Comparison of ENCODE assay signal across 18 cellular contexts in the genomic region with DNA sequence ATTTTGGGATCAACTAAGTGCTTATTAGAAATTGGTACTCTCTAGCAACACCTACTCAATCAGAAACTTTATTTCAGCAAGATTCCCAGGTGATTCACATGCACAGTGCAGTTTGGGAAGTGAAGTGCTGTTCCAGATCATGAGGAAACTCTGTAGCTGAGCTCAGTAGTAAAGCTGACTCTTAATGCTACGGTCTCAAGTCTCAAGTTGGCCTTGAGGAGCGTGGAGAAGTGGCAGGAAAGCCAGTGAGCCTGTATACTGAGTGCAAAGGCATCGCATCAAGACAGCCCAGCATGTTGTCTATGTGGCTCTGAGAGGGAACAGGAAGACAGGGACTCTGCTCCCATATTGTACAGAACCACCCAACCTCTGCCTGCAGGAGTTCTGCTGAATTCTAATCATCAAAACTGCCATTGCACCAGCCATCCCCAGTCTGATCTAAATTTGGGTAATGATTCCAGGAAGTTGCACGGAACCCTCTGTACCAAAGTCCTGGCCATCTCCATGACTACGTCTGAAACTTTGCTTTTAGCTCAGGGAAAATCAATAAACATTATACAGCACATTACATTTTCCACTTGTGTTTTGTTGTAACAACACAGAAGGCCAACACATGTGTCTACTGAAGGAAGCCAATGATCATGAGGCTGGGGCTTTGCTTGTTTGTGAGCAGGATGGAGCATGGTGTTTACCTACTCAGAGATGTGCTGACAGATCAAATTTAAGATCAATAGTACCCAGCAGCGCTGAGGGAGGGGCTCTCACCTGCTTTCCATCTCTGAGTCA.
A peak's percentile ranks its signal among the peaks of the same experiment; 100 is the strongest.
DNase-seq lines count a peak whose midpoint lies in the region; ATAC-seq and TF ChIP-seq lines count a peak whose summit lies in the region.
"Had no signal": no experiment of that assay in that cellular context is flagged by ENCODE, and none has a peak within 500 bp of the region (broad histone marks: within the 10 kb centered on the region; RNA-seq: fewer than 3 reads in every experiment).

No MANE protein-coding gene starts in this region.

- no peaks in the 10 kb centered on the region for H3K79me2 ChIP-seq in OCI-LY3 (ENCODE audit: low read length)

- ATAC-seq in mucosa of descending colon (peak; percentile 42), HG03045 (IDR thresholded peaks at IDR 0.05; ENCODE audit: unreplicated experiment) (no peak)

- intact Hi-C loops in mucosa of descending colon (cut with DNase I, micrococcal nuclease): no loop called here

- no peak overlapping the region for H3K27ac ChIP-seq in OCI-LY3 (ENCODE audit: low read length)
- H3K27ac ChIP-seq: 22Rv1, C4-2B had no signal

- TF ChIP-seq POLR2A in erythroblast (IDR thresholded peaks at IDR 0.05; ENCODE audit: low read length): no peak

- H3K36me3 ChIP-seq in OCI-LY3 (replicated peaks; ENCODE audit: low read depth, low read length) (no peaks in the 10 kb centered on the region), mucosa of descending colon (ENCODE audit: low read depth) (no peaks in the 10 kb centered on the region)

- TF ChIP-seq CTCF in OCI-LY3 (IDR thresholded peaks at IDR 0.05; ENCODE audit: low read depth, low read length): no peak
- TF ChIP-seq CTCF in mucosa of descending colon (IDR thresholded peaks at IDR 0.05): no peak

- DNase-seq in DMS53 (lab: John Stamatoyannopoulos, UW) (peak; percentile 36), DMS53 treated with DMSO at 0.1 percent for 48 hours (lab: John Stamatoyannopoulos, UW; ENCODE audit: unreplicated experiment) (no peak), DMS153 (lab: John Stamatoyannopoulos, UW) (peak; percentile 86), mucosa of descending colon (no peak), NAMALWA (ENCODE audit: low spot score) (no peak), erythroblast (lab: John Stamatoyannopoulos, UW) (no peak)
- DNase-seq: activated CD4-positive, CD25-positive, alpha-beta regulatory T cell; cortex of kidney; GDM1; glutamatergic neuron; mesendoderm; NCI-H1092; NCI-H524; stimulated activated naive CD4-positive, alpha-beta T cell treated with Interleukin-2 at 50 U/mL for 16 hours had no signal

- H3K4me1 ChIP-seq in OCI-LY3 (ENCODE audit: low read length) (peaks cover 44% of the 10 kb centered on the region), mucosa of descending colon (ENCODE audit: low read depth) (no peaks in the 10 kb centered on the region)

- no peak overlapping the region for H3K4me3 ChIP-seq in OCI-LY3 (ENCODE audit: low read length)
- H3K4me3 ChIP-seq in mucosa of descending colon: no peak overlapping the region

- peak overlapping the region; percentile 40 for H3K4me2 ChIP-seq in OCI-LY3 (ENCODE audit: low read length)

- H2AFZ ChIP-seq in OCI-LY3 (ENCODE audit: low read depth, low read length): no peak overlapping the region

- H3K9me3 ChIP-seq in OCI-LY3 (ENCODE audit: insufficient read depth, low read length): no peaks in the 10 kb centered on the region
- no peaks in the 10 kb centered on the region for H3K9me3 ChIP-seq in mucosa of descending colon

- no peak overlapping the region for H3K9ac ChIP-seq in OCI-LY3 (ENCODE audit: low read length)

- H3K27me3 ChIP-seq in OCI-LY3 (ENCODE audit: low read depth, low read length): peaks cover 12% of the 10 kb centered on the region; the same call in 1 of the 2 replicates

- no peaks in the 10 kb centered on the region for H4K20me1 ChIP-seq in OCI-LY3 (ENCODE audit: insufficient read depth, low read length)

Comparison
In these comparisons a context has a peak if more than half of its experiments do, and no peak if none do; other contexts are left out.
1. DNase-seq: peak in DMS53 (single experiment) and DMS153 (single experiment); none in DMS53 treated with DMSO at 0.1 percent for 48 hours (single experiment), mucosa of descending colon (0 of 3), NAMALWA (single experiment) and erythroblast (0 of 2).